Comparison of ENCODE assay signal across 1 cellular context in the genomic region with DNA sequence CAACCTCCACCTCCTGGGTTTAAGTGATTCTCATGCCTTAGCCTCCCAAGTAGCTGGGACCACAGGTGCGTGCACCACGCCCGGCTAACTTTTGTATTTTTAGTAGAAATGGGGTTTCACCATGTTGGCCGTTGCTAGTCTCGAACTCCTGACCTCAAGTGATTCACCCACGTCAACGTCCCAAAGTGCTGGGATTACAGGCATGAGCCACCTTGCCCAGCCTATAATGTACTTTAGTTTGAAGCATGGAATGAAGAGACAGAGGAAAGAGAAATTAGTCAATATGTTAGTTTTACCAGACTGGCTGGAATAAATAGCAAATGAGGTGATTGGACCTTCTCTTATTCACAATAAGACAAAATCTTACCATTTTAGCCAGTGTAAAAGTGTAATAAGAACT.
TF ChIP-seq lines count a peak whose summit lies in the region.

No MANE protein-coding gene starts in this region.

TF ChIP-seq in H1, 55 proteins besides CTCF, POLR2A, EP300 and RAD21:
- no peak for TF ChIP-seq JUND (IDR thresholded peaks at IDR 0.05; ENCODE audit: low read length)
- TF ChIP-seq JUN (IDR thresholded peaks at IDR 0.05; ENCODE audit: low read depth, low read length): no peak
- no peak for TF ChIP-seq TEAD4 (IDR thresholded peaks at IDR 0.05; ENCODE audit: low read depth, low read length)
- TF ChIP-seq SRF (IDR thresholded peaks at IDR 0.05; ENCODE audit: low read depth, low read length): no peak
- TF ChIP-seq HDAC2 (IDR thresholded peaks at IDR 0.05; ENCODE audit: borderline replicate concordance in 1 of 2, low read depth in 2 of 2, low read length in 2 of 2): no peak
- TF ChIP-seq CREB1 (IDR thresholded peaks at IDR 0.05): no peak
- no peak for TF ChIP-seq EZH2 (IDR thresholded peaks at IDR 0.05; ENCODE audit: low read depth, low read length, severe bottlenecking)
- no peak for TF ChIP-seq ASH2L (IDR thresholded peaks at IDR 0.05; ENCODE audit: low read length)
- no peak for TF ChIP-seq RBBP5 (IDR thresholded peaks at IDR 0.05; ENCODE audit: borderline replicate concordance, low read depth, low read length)
- TF ChIP-seq CHD2 (IDR thresholded peaks at IDR 0.05; ENCODE audit: low read length): no peak
- TF ChIP-seq SP4 (IDR thresholded peaks at IDR 0.05; ENCODE audit: low read length): no peak
- TF ChIP-seq, protein P1, sequence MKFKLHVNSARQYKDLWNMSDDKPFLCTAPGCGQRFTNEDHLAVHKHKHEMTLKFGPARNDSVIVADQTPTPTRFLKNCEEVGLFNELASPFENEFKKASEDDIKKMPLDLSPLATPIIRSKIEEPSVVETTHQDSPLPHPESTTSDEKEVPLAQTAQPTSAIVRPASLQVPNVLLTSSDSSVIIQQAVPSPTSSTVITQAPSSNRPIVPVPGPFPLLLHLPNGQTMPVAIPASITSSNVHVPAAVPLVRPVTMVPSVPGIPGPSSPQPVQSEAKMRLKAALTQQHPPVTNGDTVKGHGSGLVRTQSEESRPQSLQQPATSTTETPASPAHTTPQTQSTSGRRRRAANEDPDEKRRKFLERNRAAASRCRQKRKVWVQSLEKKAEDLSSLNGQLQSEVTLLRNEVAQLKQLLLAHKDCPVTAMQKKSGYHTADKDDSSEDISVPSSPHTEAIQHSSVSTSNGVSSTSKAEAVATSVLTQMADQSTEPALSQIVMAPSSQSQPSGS (IDR thresholded peaks at IDR 0.05; ENCODE audit: low read length): no peak
- TF ChIP-seq SAP30 (IDR thresholded peaks at IDR 0.05; ENCODE audit: insufficient read depth, insufficient replicate concordance, low read length): no peak
- TF ChIP-seq CBX8 (IDR thresholded peaks at IDR 0.05; ENCODE audit: borderline replicate concordance, low read depth, low read length): no peak
- TF ChIP-seq SUZ12 (IDR thresholded peaks at IDR 0.05; ENCODE audit: low read length): no peak
- TF ChIP-seq NRF1 (IDR thresholded peaks at IDR 0.05; ENCODE audit: low read depth, low read length): no peak
- no peak for TF ChIP-seq EGR1 (IDR thresholded peaks at IDR 0.05; ENCODE audit: borderline replicate concordance, low read depth, low read length)
- TF ChIP-seq CHD1 (IDR thresholded peaks at IDR 0.05; ENCODE audit: low read depth, low read length): no peak
TF ChIP-seq in H1: peak in this region for 0.
